In the genomic region with DNA sequence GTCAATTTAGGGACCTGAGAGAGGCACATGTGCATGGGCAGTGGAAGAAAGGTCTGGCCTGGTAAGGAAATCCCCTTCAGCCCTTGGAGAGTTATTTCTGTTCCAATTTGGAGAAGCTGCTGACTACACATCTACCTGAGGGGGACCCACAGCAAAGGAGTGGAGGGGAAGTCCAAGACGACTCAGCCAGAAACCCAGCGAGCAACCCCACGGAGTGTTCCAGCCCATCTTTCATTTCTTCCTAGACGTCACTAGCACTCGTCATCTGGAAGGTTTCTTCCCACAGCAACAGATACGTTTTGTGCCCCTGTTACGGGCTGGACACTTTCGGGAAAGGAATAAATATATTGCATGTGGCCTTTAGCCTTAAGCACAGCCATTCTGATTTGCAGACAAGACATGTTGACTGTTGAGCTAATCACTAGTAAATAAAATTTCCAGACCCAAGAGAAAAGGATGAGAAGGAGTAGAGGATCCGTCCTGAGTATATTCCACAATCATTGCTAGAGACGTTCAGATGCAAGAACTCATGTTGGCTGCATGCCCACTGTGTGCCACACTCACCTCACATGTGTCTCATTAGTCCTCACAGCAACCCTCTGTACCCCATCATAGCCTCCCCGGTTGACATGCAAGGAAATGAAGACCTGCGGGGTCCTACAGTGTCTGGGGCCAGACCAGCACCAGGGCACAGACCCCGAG, we compare ENCODE assay signal across 13 cellular contexts. TPM values are rescaled to one million over a fixed set of nuclear protein-coding genes. Genes with fewer than 3 reads are reported as not detected.
DNase-seq lines count a peak whose midpoint lies in the region; ATAC-seq and TF ChIP-seq lines count a peak whose summit lies in the region.
"Had no signal": no experiment of that assay in that cellular context is flagged by ENCODE, and none has a peak within 500 bp of the region (broad histone marks: within the 10 kb centered on the region; RNA-seq: fewer than 3 reads in every experiment).

No MANE protein-coding gene starts in this region.

- no peak for TF ChIP-seq POLR2A in heart left ventricle (IDR thresholded peaks at IDR 0.05)

- intact Hi-C loops in activated CD4-positive, alpha-beta memory T cell treated with anti-CD3 and anti-CD28 coated beads for 36 hours (cut with micrococcal nuclease) = loop anchor here (1.0 kb wide), 1 partner anchor 38 kb away; no protein-coding TSS in a partner anchor
- intact Hi-C loops in heart left ventricle (cut with DNase I) = loop anchor here in 1 of 10 donors (10.0 kb wide), 1 partner anchor 49 kb away; no protein-coding TSS in a partner anchor

- no peak overlapping the region for H3K27ac ChIP-seq in heart left ventricle
- H3K27ac ChIP-seq: A549, brain microvascular endothelial cell had no signal

- CTCF ChIA-PET in activated CD4-positive, alpha-beta memory T cell treated with anti-CD3 and anti-CD28 coated beads for 36 hours (lab: Charles Lee) = interaction anchor here (0.6 kb wide), 2 partner anchors 63 to 1568 kb away, joined by 3 read pairs; no protein-coding TSS in a partner anchor
- CTCF ChIA-PET in activated CD4-positive, alpha-beta memory T cell treated with anti-CD3 and anti-CD28 coated beads, Interleukin-2, amount 10 ng/mL, durations not matched to agents 7 days and 5 days (lab: Charles Lee) = no interaction called here

- H3K4me1 ChIP-seq in heart left ventricle = peaks cover 10 to 46% (median 32%) of the 10 kb centered on the region in 12 donors

- H3K36me3 Mint-ChIP-seq in activated CD4-positive, alpha-beta memory T cell treated with anti-CD3 and anti-CD28 coated beads for 36 hours = no peaks in the 10 kb centered on the region
- H3K36me3 Mint-ChIP-seq in activated CD4-positive, alpha-beta memory T cell treated with anti-CD3 and anti-CD28 coated beads, Interleukin-2, amount 10 ng/mL, durations not matched to agents 7 days and 5 days (ENCODE audit: low read depth) = no peaks in the 10 kb centered on the region

- H3K27me3 ChIP-seq in heart left ventricle = no peaks in the 10 kb centered on the region
- H3K27me3 ChIP-seq: brain microvascular endothelial cell had no signal

- ATAC-seq in GM21723 (IDR thresholded peaks at IDR 0.05; ENCODE audit: unreplicated experiment) (peak; percentile 73), HG03565 (IDR thresholded peaks at IDR 0.05; ENCODE audit: unreplicated experiment) (peak; percentile 72), heart left ventricle (no peak)
- ATAC-seq: A549 had no signal

- no peaks in the 10 kb centered on the region for H3K9me3 ChIP-seq in heart left ventricle
- H3K9me3 ChIP-seq: A549 had no signal

- peaks cover 29% of the 10 kb centered on the region for H3K4me1 Mint-ChIP-seq in activated CD4-positive, alpha-beta memory T cell treated with anti-CD3 and anti-CD28 coated beads for 36 hours (ENCODE audit: low read depth)
- H3K4me1 Mint-ChIP-seq in activated CD4-positive, alpha-beta memory T cell treated with anti-CD3 and anti-CD28 coated beads, Interleukin-2, amount 10 ng/mL, durations not matched to agents 7 days and 5 days = peaks cover 4% of the 10 kb centered on the region
- H3K4me1 Mint-ChIP-seq: activated B cell treated with CpG ODN at 0.5 μM for 24 hours had no signal

- TF ChIP-seq CTCF in heart left ventricle (IDR thresholded peaks at IDR 0.05) = no peak

- DNase-seq in activated CD4-positive, alpha-beta memory T cell treated with anti-CD3 and anti-CD28 coated beads for 36 hours = peak; percentile 73
- no peak for DNase-seq in activated CD4-positive, alpha-beta memory T cell treated with anti-CD3 and anti-CD28 coated beads, Interleukin-2, amount 10 ng/mL, durations not matched to agents 7 days and 5 days
- peak; percentile 6 to 27 for DNase-seq in stimulated activated CD8-positive, alpha-beta memory T cell treated with anti-CD3 and anti-CD28 coated beads, Interleukin-15, amount 100 ng/mL, for 48 hours (ENCODE audit: low read depth in 2 of 2)
- DNase-seq in NCI-H146 treated with DMSO at 0.1 percent for 48 hours (lab: John Stamatoyannopoulos, UW; ENCODE audit: unreplicated experiment) (no peak), heart left ventricle (no peak), epidermal melanocyte (ENCODE audit: insufficient read length, low spot score) (no peak)
- DNase-seq: activated B cell treated with CpG ODN at 0.5 μM for 24 hours, brain microvascular endothelial cell, mesenchymal stem cell, NCI-H1092 had no signal

- no peak overlapping the region for H3K27ac Mint-ChIP-seq in activated CD4-positive, alpha-beta memory T cell treated with anti-CD3 and anti-CD28 coated beads for 36 hours
- H3K27ac Mint-ChIP-seq in activated CD4-positive, alpha-beta memory T cell treated with anti-CD3 and anti-CD28 coated beads, Interleukin-2, amount 10 ng/mL, durations not matched to agents 7 days and 5 days = no peak overlapping the region
- H3K27ac Mint-ChIP-seq: activated B cell treated with CpG ODN at 0.5 μM for 24 hours had no signal

- H3K4me3 ChIP-seq in heart left ventricle = no peak overlapping the region
- H3K4me3 ChIP-seq: A549 had no signal

- no peak overlapping the region for H3K4me3 Mint-ChIP-seq in activated CD4-positive, alpha-beta memory T cell treated with anti-CD3 and anti-CD28 coated beads for 36 hours
- H3K4me3 Mint-ChIP-seq in activated CD4-positive, alpha-beta memory T cell treated with anti-CD3 and anti-CD28 coated beads, Interleukin-2, amount 10 ng/mL, durations not matched to agents 7 days and 5 days = no peak overlapping the region
- H3K4me3 Mint-ChIP-seq: activated B cell treated with CpG ODN at 0.5 μM for 24 hours had no signal

- no peaks in the 10 kb centered on the region for H3K9me3 Mint-ChIP-seq in activated CD4-positive, alpha-beta memory T cell treated with anti-CD3 and anti-CD28 coated beads for 36 hours
- no peaks in the 10 kb centered on the region for H3K9me3 Mint-ChIP-seq in activated CD4-positive, alpha-beta memory T cell treated with anti-CD3 and anti-CD28 coated beads, Interleukin-2, amount 10 ng/mL, durations not matched to agents 7 days and 5 days
- H3K9me3 Mint-ChIP-seq: activated B cell treated with CpG ODN at 0.5 μM for 24 hours had no signal

- 85 to 96% (median 92%) methylated on average over 12 to 13 of the region's 13 CpGs for WGBS in heart left ventricle, 4 donors

- H3K36me3 ChIP-seq in heart left ventricle = no peaks in the 10 kb centered on the region
- H3K36me3 ChIP-seq: brain microvascular endothelial cell had no signal

- POLR2A ChIA-PET in activated CD4-positive, alpha-beta memory T cell treated with anti-CD3 and anti-CD28 coated beads for 36 hours (lab: Charles Lee) = interaction anchor here (1.5 kb wide), 1 partner anchor 34 kb away, joined by 4 read pairs; no protein-coding TSS in a partner anchor
- POLR2A ChIA-PET in activated CD4-positive, alpha-beta memory T cell treated with anti-CD3 and anti-CD28 coated beads, Interleukin-2, amount 10 ng/mL, durations not matched to agents 7 days and 5 days (lab: Charles Lee) = no interaction called here

- H3K27me3 Mint-ChIP-seq in activated CD4-positive, alpha-beta memory T cell treated with anti-CD3 and anti-CD28 coated beads for 36 hours = peaks cover 7% of the 10 kb centered on the region
- peaks cover 16% of the 10 kb centered on the region for H3K27me3 Mint-ChIP-seq in activated CD4-positive, alpha-beta memory T cell treated with anti-CD3 and anti-CD28 coated beads, Interleukin-2, amount 10 ng/mL, durations not matched to agents 7 days and 5 days

RNA-seq across cellular contexts. Expression of gene FAM174B, which starts 7.8 kb away (rescaled TPM):
- total RNA-seq in activated CD4-positive, alpha-beta memory T cell treated with anti-CD3 and anti-CD28 coated beads for 36 hours = 1 to 10 TPM; 5.0 to 7.7 TPM
- 1 to 10 TPM; 2.8 to 3.0 TPM for total RNA-seq in activated CD4-positive, alpha-beta memory T cell treated with anti-CD3 and anti-CD28 coated beads, Interleukin-2, amount 10 ng/mL, durations not matched to agents 7 days and 5 days
- total RNA-seq in heart left ventricle = 10 to 100 TPM in 8 of 9 donors, 1 to 10 TPM in 1; 9.6 to 22.2 (median 12.3) TPM
- 1 to 10 TPM; 6.8 to 8.3 TPM for polyA plus RNA-seq in heart left ventricle

Comparison
In these comparisons a context has a peak if more than half of its experiments do, and no peak if none do; other contexts are left out.
1. DNase-seq: peak in activated CD4-positive, alpha-beta memory T cell treated with anti-CD3 and anti-CD28 coated beads for 36 hours (single experiment) and stimulated activated CD8-positive, alpha-beta memory T cell treated with anti-CD3 and anti-CD28 coated beads, Interleukin-15, amount 100 ng/mL, for 48 hours (2 of 2); none in activated CD4-positive, alpha-beta memory T cell treated with anti-CD3 and anti-CD28 coated beads, Interleukin-2, amount 10 ng/mL, durations not matched to agents 7 days and 5 days (single experiment), NCI-H146 treated with DMSO at 0.1 percent for 48 hours (single experiment), heart left ventricle (0 of 5) and epidermal melanocyte (single experiment).
2. ATAC-seq: peak in GM21723 (single experiment) and HG03565 (single experiment); none in heart left ventricle (0 of 4).